ENCODE assay signal across 8 cellular contexts in the genomic region with DNA sequence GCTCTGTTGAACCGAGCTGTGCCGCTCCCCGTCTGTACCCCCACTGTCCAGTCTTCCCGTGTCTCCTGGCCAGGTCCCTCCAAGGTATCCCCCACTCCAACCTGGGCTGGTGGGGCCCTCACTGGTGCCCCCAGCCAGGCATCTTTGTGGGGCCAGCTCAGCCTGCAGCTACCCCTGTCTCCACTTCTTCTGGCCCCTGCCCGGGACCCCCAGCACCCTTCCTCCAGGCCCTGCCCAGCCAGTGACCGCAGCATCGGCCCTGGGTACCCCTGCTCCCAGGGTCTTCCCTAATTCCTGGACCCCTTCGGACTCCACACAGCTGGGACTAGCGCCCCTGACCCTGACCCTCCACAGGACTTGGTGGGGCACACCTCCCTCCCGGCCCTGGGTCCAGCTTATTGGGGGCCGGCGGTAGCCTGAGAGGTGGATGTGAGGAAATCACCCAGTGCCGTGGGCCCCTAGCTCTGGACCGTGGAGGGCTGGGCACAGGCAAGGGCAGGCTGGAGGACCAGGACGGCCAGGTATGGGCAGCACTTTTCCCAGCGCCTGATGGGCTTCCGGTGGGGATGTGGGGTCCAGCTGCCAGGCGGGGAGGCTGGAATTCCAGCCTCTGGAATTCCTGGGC. TPM values are rescaled to one million over a fixed set of nuclear protein-coding genes. Genes with fewer than 3 reads are reported as not detected.
A peak's percentile ranks its signal among the peaks of the same experiment; 100 is the strongest.
DNase-seq lines count a peak whose midpoint lies in the region; ATAC-seq and TF ChIP-seq lines count a peak whose summit lies in the region.

No MANE protein-coding gene starts in this region.

- peak overlapping the region; percentile 98 for H3K27ac Mint-ChIP-seq in activated CD8-positive, alpha-beta T cell treated with anti-CD3 and anti-CD28 coated beads, Interleukin-2, amount 10 ng/mL, durations not matched to agents 7 days and 5 days

- peaks cover 12% of the 10 kb centered on the region for H3K27me3 Mint-ChIP-seq in activated CD8-positive, alpha-beta T cell treated with anti-CD3 and anti-CD28 coated beads, Interleukin-2, amount 10 ng/mL, durations not matched to agents 7 days and 5 days (ENCODE audit: low read depth)

- no peak overlapping the region for H3K27ac ChIP-seq in HEK293 (ENCODE audit: extremely low read depth, low read depth, low read length)
- peak overlapping the region; percentile 84 for H3K27ac ChIP-seq in right cardiac atrium (ENCODE audit: low read length)
- peak overlapping the region; percentile 51 to 99 (median 95) for H3K27ac ChIP-seq in skin epidermis

- H3K4me1 Mint-ChIP-seq in activated CD8-positive, alpha-beta T cell treated with anti-CD3 and anti-CD28 coated beads, Interleukin-2, amount 10 ng/mL, durations not matched to agents 7 days and 5 days (ENCODE audit: low read depth) = peaks cover 48% of the 10 kb centered on the region

- CTCF ChIA-PET in HEK293 (lab: Yijun Ruan, JAX) = interaction anchor here (0.6 to 2.9 kb wide), 7 partner anchors 8 to 109 kb away, joined by 4 to 83 read pairs (median 8); a partner anchor contains a TSS
- CTCF ChIA-PET in activated CD8-positive, alpha-beta T cell treated with anti-CD3 and anti-CD28 coated beads, Interleukin-2, amount 10 ng/mL, durations not matched to agents 7 days and 5 days (lab: Charles Lee) = interaction anchor here (1.1 to 2.9 kb wide), 5 partner anchors 8 to 112 kb away, joined by 3 to 132 read pairs (median 10); a partner anchor contains a TSS

- 58% methylated on average over 18 of the region's 18 CpGs for whole genome bisulfite sequencing in right cardiac atrium

- TF ChIP-seq POLR2A in GM18505 (IDR thresholded peaks at IDR 0.05; ENCODE audit: borderline replicate concordance, extremely low read depth, insufficient read depth, insufficient read length) = no peak

- H3K4me3 ChIP-seq in HEK293 (ENCODE audit: low read depth, low read length) = no peak overlapping the region
- no peak overlapping the region for H3K4me3 ChIP-seq in right cardiac atrium (ENCODE audit: low read length)
- H3K4me3 ChIP-seq in skin epidermis = no peak overlapping the region

- H3K36me3 ChIP-seq in HEK293 (ENCODE audit: control insufficient read depth in 2 of 2, insufficient read depth in 1 of 2, low read length in 2 of 2) = no peaks in the 10 kb centered on the region

- ATAC-seq in activated CD8-positive, alpha-beta T cell treated with anti-CD3 and anti-CD28 coated beads, Interleukin-2, amount 10 ng/mL, durations not matched to agents 7 days and 5 days = no peak
- ATAC-seq in right cardiac atrium (no peak), GM18505 (IDR thresholded peaks at IDR 0.05; ENCODE audit: unreplicated experiment) (no peak), HG03135 (IDR thresholded peaks at IDR 0.05; ENCODE audit: unreplicated experiment) (no peak)

- no peak for TF ChIP-seq CTCF in HEK293 (tag by site-specific recombination; IDR thresholded peaks at IDR 0.05)

- H3K9me3 ChIP-seq in HEK293 (ENCODE audit: control insufficient read depth, insufficient read depth, low read depth, low read length) (no peaks in the 10 kb centered on the region), right cardiac atrium (ENCODE audit: control insufficient read depth, low read length) (no peaks in the 10 kb centered on the region)

- no peaks in the 10 kb centered on the region for H3K36me3 Mint-ChIP-seq in activated CD8-positive, alpha-beta T cell treated with anti-CD3 and anti-CD28 coated beads, Interleukin-2, amount 10 ng/mL, durations not matched to agents 7 days and 5 days (ENCODE audit: low read depth)

- POLR2A ChIA-PET in HEK293 (lab: Yijun Ruan, JAX) = no interaction called here
- POLR2A ChIA-PET in activated CD8-positive, alpha-beta T cell treated with anti-CD3 and anti-CD28 coated beads, Interleukin-2, amount 10 ng/mL, durations not matched to agents 7 days and 5 days (lab: Charles Lee) = interaction anchor here (0.8 to 2.7 kb wide), 5 partner anchors 8 to 181 kb away, joined by 3 to 53 read pairs (median 5); a partner anchor contains a TSS

- H3K4me1 ChIP-seq in HEK293 (ENCODE audit: control insufficient read depth, insufficient read depth, low read length) = peaks cover 5% of the 10 kb centered on the region
- H3K4me1 ChIP-seq in right cardiac atrium (ENCODE audit: control insufficient read depth, insufficient read depth, low read length) = peaks cover 22% of the 10 kb centered on the region

- no peaks in the 10 kb centered on the region for H3K9me3 Mint-ChIP-seq in activated CD8-positive, alpha-beta T cell treated with anti-CD3 and anti-CD28 coated beads, Interleukin-2, amount 10 ng/mL, durations not matched to agents 7 days and 5 days (ENCODE audit: insufficient read depth)

- intact Hi-C loops in right cardiac atrium (cut with DNase I) = loop anchor here in 2 of 4 donors (10.0 kb wide), 2 partner anchors 108 to 278 kb away; no protein-coding TSS in a partner anchor

- H3K4me3 Mint-ChIP-seq in activated CD8-positive, alpha-beta T cell treated with anti-CD3 and anti-CD28 coated beads, Interleukin-2, amount 10 ng/mL, durations not matched to agents 7 days and 5 days = peak overlapping the region; percentile 55

- no peaks in the 10 kb centered on the region for H3K27me3 ChIP-seq in right cardiac atrium (ENCODE audit: control insufficient read depth, insufficient read depth)

- no peak for DNase-seq in activated CD8-positive, alpha-beta T cell treated with anti-CD3 and anti-CD28 coated beads, Interleukin-2, amount 10 ng/mL, durations not matched to agents 7 days and 5 days
- DNase-seq in right cardiac atrium = peak in 2 of 3 donors; percentile 42 to 69
- DNase-seq in amniotic stem cell (lab: John Stamatoyannopoulos, UW) = no peak
- no peak for DNase-seq in NCI-H2171 treated with DMSO at 0.1 percent for 48 hours (lab: John Stamatoyannopoulos, UW)

TF ChIP-seq in HEK293, 187 proteins besides CTCF, POLR2A, EP300 and RAD21:
- TF ChIP-seq, protein P1, sequence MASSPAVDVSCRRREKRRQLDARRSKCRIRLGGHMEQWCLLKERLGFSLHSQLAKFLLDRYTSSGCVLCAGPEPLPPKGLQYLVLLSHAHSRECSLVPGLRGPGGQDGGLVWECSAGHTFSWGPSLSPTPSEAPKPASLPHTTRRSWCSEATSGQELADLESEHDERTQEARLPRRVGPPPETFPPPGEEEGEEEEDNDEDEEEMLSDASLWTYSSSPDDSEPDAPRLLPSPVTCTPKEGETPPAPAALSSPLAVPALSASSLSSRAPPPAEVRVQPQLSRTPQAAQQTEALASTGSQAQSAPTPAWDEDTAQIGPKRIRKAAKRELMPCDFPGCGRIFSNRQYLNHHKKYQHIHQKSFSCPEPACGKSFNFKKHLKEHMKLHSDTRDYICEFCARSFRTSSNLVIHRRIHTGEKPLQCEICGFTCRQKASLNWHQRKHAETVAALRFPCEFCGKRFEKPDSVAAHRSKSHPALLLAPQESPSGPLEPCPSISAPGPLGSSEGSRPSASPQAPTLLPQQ (tag by site-specific recombination; IDR thresholded peaks at IDR 0.05) = no peak; the same call in 1 of the 2 replicates
- TF ChIP-seq ZNF24 (tag by site-specific recombination; IDR thresholded peaks at IDR 0.05) = no peak
- TF ChIP-seq ZNF341 (tag by site-specific recombination; IDR thresholded peaks at IDR 0.05; ENCODE audit: low read depth) = 0 out of 2 replicates have a peak, but pooled peaks have one; percentile 30
- TF ChIP-seq ZNF121 (tag by site-specific recombination; IDR thresholded peaks at IDR 0.05) = no peak
- TF ChIP-seq, protein P2, sequence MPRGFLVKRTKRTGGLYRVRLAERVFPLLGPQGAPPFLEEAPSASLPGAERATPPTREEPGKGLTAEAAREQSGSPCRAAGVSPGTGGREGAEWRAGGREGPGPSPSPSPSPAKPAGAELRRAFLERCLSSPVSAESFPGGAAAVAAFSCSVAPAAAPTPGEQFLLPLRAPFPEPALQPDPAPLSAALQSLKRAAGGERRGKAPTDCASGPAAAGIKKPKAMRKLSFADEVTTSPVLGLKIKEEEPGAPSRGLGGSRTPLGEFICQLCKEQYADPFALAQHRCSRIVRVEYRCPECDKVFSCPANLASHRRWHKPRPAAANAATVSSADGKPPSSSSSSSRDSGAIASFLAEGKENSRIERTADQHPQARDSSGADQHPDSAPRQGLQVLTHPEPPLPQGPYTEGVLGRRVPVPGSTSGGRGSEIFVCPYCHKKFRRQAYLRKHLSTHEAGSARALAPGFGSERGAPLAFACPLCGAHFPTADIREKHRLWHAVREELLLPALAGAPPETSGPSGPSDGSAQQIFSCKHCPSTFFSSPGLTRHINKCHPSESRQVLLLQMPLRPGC (tag by site-specific recombination; IDR thresholded peaks at IDR 0.05) = no peak
- peak; percentile 76; the same call in 1 of the 2 replicates for TF ChIP-seq GLIS2 (tag by site-specific recombination; IDR thresholded peaks at IDR 0.05)
TF ChIP-seq in HEK293: peak in this region for 2.

RNA-seq across cellular contexts. Expression of a gene that starts 4.1 kb away (rescaled TPM):
- 100 to 1,000 TPM; 587 to 613 TPM for total RNA-seq in activated CD8-positive, alpha-beta T cell treated with anti-CD3 and anti-CD28 coated beads, Interleukin-2, amount 10 ng/mL, durations not matched to agents 7 days and 5 days
- 100 to 1,000 TPM; 161 to 218 (median 192) TPM for total RNA-seq in right cardiac atrium
- 243 TPM for polyA plus RNA-seq in right cardiac atrium

RNA-seq across cellular contexts. Expression of a gene that starts 8.0 kb away (rescaled TPM):
- under 1 TPM; 0.21 to 0.31 TPM for total RNA-seq in activated CD8-positive, alpha-beta T cell treated with anti-CD3 and anti-CD28 coated beads, Interleukin-2, amount 10 ng/mL, durations not matched to agents 7 days and 5 days
- total RNA-seq in right cardiac atrium = 1,000 to 10,000 TPM; 1,091 to 1,370 (median 1,238) TPM
- 1,790 TPM for polyA plus RNA-seq in right cardiac atrium

RNA-seq across cellular contexts. Expression of a gene that starts 8.4 kb away (rescaled TPM):
- total RNA-seq in activated CD8-positive, alpha-beta T cell treated with anti-CD3 and anti-CD28 coated beads, Interleukin-2, amount 10 ng/mL, durations not matched to agents 7 days and 5 days = 10 to 100 TPM; 56.5 to 61.8 TPM
- total RNA-seq in right cardiac atrium = 1 to 10 TPM; 5.2 to 6.9 (median 5.8) TPM
- polyA plus RNA-seq in right cardiac atrium = 6.5 TPM

RNA-seq across cellular contexts. Expression of a gene that starts 43.8 kb away (rescaled TPM):
- 1 to 10 TPM; 8.6 to 9.2 TPM for total RNA-seq in activated CD8-positive, alpha-beta T cell treated with anti-CD3 and anti-CD28 coated beads, Interleukin-2, amount 10 ng/mL, durations not matched to agents 7 days and 5 days
- total RNA-seq in right cardiac atrium = 1 to 10 TPM; 2.8 to 4.4 (median 3.6) TPM
- 2.3 TPM for polyA plus RNA-seq in right cardiac atrium

Comparison
In these comparisons a context has a peak if more than half of its experiments do, and no peak if none do; other contexts are left out.
1. DNase-seq: peak in right cardiac atrium (2 of 3); none in activated CD8-positive, alpha-beta T cell treated with anti-CD3 and anti-CD28 coated beads, Interleukin-2, amount 10 ng/mL, durations not matched to agents 7 days and 5 days (single experiment), amniotic stem cell (single experiment) and NCI-H2171 treated with DMSO at 0.1 percent for 48 hours (single experiment).
2. RNA of a gene that starts 8.0 kb away (total RNA-seq): 1,091 to 1,370 TPM in right cardiac atrium; 0.21 to 0.31 TPM in activated CD8-positive, alpha-beta T cell treated with anti-CD3 and anti-CD28 coated beads, Interleukin-2, amount 10 ng/mL, durations not matched to agents 7 days and 5 days; every median in the first group is over 100 times any median in the second.
3. RNA of a gene that starts 8.4 kb away (total RNA-seq): 56.5 to 61.8 TPM in activated CD8-positive, alpha-beta T cell treated with anti-CD3 and anti-CD28 coated beads, Interleukin-2, amount 10 ng/mL, durations not matched to agents 7 days and 5 days; 5.2 to 6.9 TPM in right cardiac atrium; every median in the first group is over 4 times any median in the second.